Comparison of ENCODE assay signal across 1 cellular context in the genomic region with DNA sequence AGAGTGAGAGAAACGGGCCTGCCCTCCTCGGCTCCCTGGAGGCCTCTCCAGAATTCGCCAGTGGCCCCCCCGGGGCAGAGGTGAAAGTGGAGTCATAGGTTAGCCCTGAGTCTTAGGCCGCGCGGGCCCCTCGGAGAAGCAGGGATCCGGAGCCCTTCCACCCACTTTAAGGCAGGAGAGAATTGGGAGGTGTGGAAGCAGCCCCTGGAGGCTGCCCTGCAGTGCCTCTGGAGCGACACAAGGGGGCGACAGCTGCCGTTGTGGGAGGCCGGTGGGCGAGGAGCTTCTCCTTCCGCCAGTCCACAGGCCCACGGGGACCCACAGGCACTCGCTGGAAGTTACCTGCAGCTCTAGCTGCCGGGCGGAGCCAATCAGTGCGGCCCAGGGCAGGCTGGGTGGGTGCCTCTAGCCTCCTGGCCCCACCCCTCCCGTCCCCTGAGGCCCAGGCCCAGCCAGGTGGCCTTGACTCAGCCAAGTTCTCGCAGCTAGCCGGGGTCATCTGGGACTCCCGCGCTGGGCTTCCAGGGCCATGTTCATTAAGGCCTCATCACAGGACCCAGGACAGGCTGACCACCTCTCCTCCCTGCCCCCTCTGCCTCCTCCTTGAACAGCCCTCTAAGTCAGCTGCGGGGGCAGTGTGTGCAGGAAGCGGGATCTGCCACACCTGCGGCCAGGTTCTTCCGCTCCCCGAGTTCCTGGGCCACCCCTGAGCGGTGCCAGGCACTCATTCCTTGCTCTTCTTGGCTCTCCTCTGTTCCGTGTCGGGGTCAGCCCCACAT.
TF ChIP-seq lines count a peak whose summit lies in the region.

No MANE protein-coding gene starts in this region.

TF ChIP-seq in K562, 482 proteins besides CTCF, POLR2A, EP300 and RAD21 (continues in another document):
- no peak for TF ChIP-seq THRAP3 (IDR thresholded peaks at IDR 0.05; ENCODE audit: borderline replicate concordance)
- peak; percentile 52 for TF ChIP-seq HMGN3 (IDR thresholded peaks at IDR 0.05; ENCODE audit: borderline replicate concordance, extremely low read depth, insufficient read length, low read depth, low read length)
- peak; percentile 79 for TF ChIP-seq GABPA (tag; conservative IDR thresholded peaks at IDR 0.05; ENCODE audit: low read depth)
- peak; percentile 88; the same call in 1 of the 2 replicates for TF ChIP-seq RB1 (IDR thresholded peaks at IDR 0.05; ENCODE audit: low read depth)
- no peak for TF ChIP-seq MCM5 (IDR thresholded peaks at IDR 0.05; ENCODE audit: low read depth)
- TF ChIP-seq, protein P1, sequence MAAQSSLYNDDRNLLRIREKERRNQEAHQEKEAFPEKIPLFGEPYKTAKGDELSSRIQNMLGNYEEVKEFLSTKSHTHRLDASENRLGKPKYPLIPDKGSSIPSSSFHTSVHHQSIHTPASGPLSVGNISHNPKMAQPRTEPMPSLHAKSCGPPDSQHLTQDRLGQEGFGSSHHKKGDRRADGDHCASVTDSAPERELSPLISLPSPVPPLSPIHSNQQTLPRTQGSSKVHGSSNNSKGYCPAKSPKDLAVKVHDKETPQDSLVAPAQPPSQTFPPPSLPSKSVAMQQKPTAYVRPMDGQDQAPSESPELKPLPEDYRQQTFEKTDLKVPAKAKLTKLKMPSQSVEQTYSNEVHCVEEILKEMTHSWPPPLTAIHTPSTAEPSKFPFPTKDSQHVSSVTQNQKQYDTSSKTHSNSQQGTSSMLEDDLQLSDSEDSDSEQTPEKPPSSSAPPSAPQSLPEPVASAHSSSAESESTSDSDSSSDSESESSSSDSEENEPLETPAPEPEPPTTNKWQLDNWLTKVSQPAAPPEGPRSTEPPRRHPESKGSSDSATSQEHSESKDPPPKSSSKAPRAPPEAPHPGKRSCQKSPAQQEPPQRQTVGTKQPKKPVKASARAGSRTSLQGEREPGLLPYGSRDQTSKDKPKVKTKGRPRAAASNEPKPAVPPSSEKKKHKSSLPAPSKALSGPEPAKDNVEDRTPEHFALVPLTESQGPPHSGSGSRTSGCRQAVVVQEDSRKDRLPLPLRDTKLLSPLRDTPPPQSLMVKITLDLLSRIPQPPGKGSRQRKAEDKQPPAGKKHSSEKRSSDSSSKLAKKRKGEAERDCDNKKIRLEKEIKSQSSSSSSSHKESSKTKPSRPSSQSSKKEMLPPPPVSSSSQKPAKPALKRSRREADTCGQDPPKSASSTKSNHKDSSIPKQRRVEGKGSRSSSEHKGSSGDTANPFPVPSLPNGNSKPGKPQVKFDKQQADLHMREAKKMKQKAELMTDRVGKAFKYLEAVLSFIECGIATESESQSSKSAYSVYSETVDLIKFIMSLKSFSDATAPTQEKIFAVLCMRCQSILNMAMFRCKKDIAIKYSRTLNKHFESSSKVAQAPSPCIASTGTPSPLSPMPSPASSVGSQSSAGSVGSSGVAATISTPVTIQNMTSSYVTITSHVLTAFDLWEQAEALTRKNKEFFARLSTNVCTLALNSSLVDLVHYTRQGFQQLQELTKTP (IDR thresholded peaks at IDR 0.05; ENCODE audit: low read depth in 1 of 2, partially characterized antibody in 2 of 2), result peak in 1 of 2 experiments; percentile 33
- TF ChIP-seq, protein P2, sequence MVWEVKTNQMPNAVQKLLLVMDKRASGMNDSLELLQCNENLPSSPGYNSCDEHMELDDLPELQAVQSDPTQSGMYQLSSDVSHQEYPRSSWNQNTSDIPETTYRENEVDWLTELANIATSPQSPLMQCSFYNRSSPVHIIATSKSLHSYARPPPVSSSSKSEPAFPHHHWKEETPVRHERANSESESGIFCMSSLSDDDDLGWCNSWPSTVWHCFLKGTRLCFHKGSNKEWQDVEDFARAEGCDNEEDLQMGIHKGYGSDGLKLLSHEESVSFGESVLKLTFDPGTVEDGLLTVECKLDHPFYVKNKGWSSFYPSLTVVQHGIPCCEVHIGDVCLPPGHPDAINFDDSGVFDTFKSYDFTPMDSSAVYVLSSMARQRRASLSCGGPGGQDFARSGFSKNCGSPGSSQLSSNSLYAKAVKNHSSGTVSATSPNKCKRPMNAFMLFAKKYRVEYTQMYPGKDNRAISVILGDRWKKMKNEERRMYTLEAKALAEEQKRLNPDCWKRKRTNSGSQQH (CRISPR knock-in tag; IDR thresholded peaks at IDR 0.05), result no peak
- TF ChIP-seq MAFK (IDR thresholded peaks at IDR 0.05; ENCODE audit: low read length), result 0 out of 2 replicates have a peak, but pooled peaks have one; percentile 4
- TF ChIP-seq, protein P3, sequence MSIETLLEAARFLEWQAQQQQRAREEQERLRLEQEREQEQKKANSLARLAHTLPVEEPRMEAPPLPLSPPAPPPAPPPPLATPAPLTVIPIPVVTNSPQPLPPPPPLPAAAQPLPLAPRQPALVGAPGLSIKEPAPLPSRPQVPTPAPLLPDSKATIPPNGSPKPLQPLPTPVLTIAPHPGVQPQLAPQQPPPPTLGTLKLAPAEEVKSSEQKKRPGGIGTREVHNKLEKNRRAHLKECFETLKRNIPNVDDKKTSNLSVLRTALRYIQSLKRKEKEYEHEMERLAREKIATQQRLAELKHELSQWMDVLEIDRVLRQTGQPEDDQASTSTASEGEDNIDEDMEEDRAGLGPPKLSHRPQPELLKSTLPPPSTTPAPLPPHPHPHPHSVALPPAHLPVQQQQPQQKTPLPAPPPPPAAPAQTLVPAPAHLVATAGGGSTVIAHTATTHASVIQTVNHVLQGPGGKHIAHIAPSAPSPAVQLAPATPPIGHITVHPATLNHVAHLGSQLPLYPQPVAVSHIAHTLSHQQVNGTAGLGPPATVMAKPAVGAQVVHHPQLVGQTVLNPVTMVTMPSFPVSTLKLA (conservative IDR thresholded peaks at IDR 0.05), result 0 out of 4 replicates have a peak, but pooled peaks of 1 of the 2 experiments have one; percentile 39
- TF ChIP-seq, protein P4, sequence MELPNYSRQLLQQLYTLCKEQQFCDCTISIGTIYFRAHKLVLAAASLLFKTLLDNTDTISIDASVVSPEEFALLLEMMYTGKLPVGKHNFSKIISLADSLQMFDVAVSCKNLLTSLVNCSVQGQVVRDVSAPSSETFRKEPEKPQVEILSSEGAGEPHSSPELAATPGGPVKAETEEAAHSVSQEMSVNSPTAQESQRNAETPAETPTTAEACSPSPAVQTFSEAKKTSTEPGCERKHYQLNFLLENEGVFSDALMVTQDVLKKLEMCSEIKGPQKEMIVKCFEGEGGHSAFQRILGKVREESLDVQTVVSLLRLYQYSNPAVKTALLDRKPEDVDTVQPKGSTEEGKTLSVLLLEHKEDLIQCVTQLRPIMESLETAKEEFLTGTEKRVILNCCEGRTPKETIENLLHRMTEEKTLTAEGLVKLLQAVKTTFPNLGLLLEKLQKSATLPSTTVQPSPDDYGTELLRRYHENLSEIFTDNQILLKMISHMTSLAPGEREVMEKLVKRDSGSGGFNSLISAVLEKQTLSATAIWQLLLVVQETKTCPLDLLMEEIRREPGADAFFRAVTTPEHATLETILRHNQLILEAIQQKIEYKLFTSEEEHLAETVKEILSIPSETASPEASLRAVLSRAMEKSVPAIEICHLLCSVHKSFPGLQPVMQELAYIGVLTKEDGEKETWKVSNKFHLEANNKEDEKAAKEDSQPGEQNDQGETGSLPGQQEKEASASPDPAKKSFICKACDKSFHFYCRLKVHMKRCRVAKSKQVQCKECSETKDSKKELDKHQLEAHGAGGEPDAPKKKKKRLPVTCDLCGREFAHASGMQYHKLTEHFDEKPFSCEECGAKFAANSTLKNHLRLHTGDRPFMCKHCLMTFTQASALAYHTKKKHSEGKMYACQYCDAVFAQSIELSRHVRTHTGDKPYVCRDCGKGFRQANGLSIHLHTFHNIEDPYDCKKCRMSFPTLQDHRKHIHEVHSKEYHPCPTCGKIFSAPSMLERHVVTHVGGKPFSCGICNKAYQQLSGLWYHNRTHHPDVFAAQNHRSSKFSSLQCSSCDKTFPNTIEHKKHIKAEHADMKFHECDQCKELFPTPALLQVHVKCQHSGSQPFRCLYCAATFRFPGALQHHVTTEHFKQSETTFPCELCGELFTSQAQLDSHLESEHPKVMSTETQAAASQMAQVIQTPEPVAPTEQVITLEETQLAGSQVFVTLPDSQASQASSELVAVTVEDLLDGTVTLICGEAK (IDR thresholded peaks at IDR 0.05), result peak; percentile 75
- TF ChIP-seq, protein P4 (CRISPR knock-in tag; IDR thresholded peaks at IDR 0.05), result no peak
- peak; percentile 62; the same call in 1 of the 2 replicates for TF ChIP-seq CTBP1 (IDR thresholded peaks at IDR 0.05; ENCODE audit: borderline replicate concordance)
- TF ChIP-seq SP2 (IDR thresholded peaks at IDR 0.05; ENCODE audit: extremely low read depth, low read depth, low read length, poor library complexity, severe bottlenecking), result peak; percentile 16
- TF ChIP-seq ZNF507 (tag; conservative IDR thresholded peaks at IDR 0.05), result no peak
- TF ChIP-seq ATF7 (IDR thresholded peaks at IDR 0.05), result 0 out of 2 replicates have a peak, but pooled peaks have one; percentile 26
- TF ChIP-seq GABPB1 (CRISPR knock-in tag; IDR thresholded peaks at IDR 0.05), result peak; percentile 98
- no peak for TF ChIP-seq CBX2 (IDR thresholded peaks at IDR 0.05; ENCODE audit: insufficient read depth, low read length, poor library complexity, severe bottlenecking)
- no peak for TF ChIP-seq TAF7 (tag; IDR thresholded peaks at IDR 0.05)
- TF ChIP-seq NFIC (IDR thresholded peaks at IDR 0.05), result no peak
- peak; percentile 37; the same call in 1 of the 2 replicates for TF ChIP-seq EGR1 (conservative IDR thresholded peaks at IDR 0.05)
- TF ChIP-seq SMARCB1 (IDR thresholded peaks at IDR 0.05; ENCODE audit: insufficient read length, low read depth), result no peak
- TF ChIP-seq ZBTB7A (IDR thresholded peaks at IDR 0.05; ENCODE audit: borderline replicate concordance, control insufficient read depth, low read depth, low read length), result peak; percentile 77
- peak; percentile 46 for TF ChIP-seq PHF20 (IDR thresholded peaks at IDR 0.05; ENCODE audit: partially characterized antibody)
- TF ChIP-seq CCNT2 (IDR thresholded peaks at IDR 0.05; ENCODE audit: borderline replicate concordance, extremely low read depth, insufficient read length, low read depth, low read length), result no peak
- no peak for TF ChIP-seq CHD4 (IDR thresholded peaks at IDR 0.05; ENCODE audit: insufficient read depth, insufficient replicate concordance, low read depth, low read length, poor library complexity, severe bottlenecking)
- TF ChIP-seq ESRRA (IDR thresholded peaks at IDR 0.05; ENCODE audit: borderline replicate concordance, low read depth), result peak; percentile 46; the same call in 1 of the 2 replicates
- TF ChIP-seq POLR2G (IDR thresholded peaks at IDR 0.05; ENCODE audit: low read depth, low read length), result peak; percentile 74
- TF ChIP-seq ZNF212 (CRISPR knock-in tag; IDR thresholded peaks at IDR 0.05), result no peak
- TF ChIP-seq XRCC5 (IDR thresholded peaks at IDR 0.05; ENCODE audit: low read depth, low read length), result peak; percentile 70; the same call in 1 of the 2 replicates
- no peak for TF ChIP-seq STAT5B (CRISPR knock-in tag; IDR thresholded peaks at IDR 0.05)
- TF ChIP-seq NRF1 (conservative IDR thresholded peaks at IDR 0.05 in 1 of 2, IDR thresholded peaks at IDR 0.05 in 1 of 2), result 0 out of 4 replicates have a peak, but pooled peaks of 1 of the 2 experiments have one; percentile 9
- TF ChIP-seq, protein P5, sequence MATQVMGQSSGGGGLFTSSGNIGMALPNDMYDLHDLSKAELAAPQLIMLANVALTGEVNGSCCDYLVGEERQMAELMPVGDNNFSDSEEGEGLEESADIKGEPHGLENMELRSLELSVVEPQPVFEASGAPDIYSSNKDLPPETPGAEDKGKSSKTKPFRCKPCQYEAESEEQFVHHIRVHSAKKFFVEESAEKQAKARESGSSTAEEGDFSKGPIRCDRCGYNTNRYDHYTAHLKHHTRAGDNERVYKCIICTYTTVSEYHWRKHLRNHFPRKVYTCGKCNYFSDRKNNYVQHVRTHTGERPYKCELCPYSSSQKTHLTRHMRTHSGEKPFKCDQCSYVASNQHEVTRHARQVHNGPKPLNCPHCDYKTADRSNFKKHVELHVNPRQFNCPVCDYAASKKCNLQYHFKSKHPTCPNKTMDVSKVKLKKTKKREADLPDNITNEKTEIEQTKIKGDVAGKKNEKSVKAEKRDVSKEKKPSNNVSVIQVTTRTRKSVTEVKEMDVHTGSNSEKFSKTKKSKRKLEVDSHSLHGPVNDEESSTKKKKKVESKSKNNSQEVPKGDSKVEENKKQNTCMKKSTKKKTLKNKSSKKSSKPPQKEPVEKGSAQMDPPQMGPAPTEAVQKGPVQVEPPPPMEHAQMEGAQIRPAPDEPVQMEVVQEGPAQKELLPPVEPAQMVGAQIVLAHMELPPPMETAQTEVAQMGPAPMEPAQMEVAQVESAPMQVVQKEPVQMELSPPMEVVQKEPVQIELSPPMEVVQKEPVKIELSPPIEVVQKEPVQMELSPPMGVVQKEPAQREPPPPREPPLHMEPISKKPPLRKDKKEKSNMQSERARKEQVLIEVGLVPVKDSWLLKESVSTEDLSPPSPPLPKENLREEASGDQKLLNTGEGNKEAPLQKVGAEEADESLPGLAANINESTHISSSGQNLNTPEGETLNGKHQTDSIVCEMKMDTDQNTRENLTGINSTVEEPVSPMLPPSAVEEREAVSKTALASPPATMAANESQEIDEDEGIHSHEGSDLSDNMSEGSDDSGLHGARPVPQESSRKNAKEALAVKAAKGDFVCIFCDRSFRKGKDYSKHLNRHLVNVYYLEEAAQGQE (CRISPR knock-in tag; IDR thresholded peaks at IDR 0.05; ENCODE audit: low read depth), result no peak
- TF ChIP-seq POLR2AphosphoS5 (IDR thresholded peaks at IDR 0.05; ENCODE audit: control insufficient read depth, insufficient read depth, low read depth, low read length), result peak; percentile 16; the same call in 1 of the 2 replicates
